ENCODE assay signal across 27 cellular contexts in the genomic region with DNA sequence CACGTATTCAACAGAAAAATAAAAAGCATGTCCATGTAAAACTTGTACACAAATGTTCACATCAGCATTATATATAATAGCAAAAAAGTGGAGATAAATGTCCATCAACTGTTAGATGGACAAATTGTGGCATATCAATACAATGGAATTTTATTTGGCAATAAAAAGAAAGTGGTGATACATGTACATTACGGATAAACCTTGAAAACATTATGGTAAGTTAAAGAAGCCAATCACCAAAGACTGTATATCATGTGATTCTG.
"Had no signal": no experiment of that assay in that cellular context is flagged by ENCODE, and none has a peak within 500 bp of the region (broad histone marks: within the 10 kb centered on the region; RNA-seq: fewer than 3 reads in every experiment).

No MANE protein-coding gene starts in this region.

- H3K27me3 ChIP-seq: ascending aorta, body of pancreas, MG63 had no signal

- H3K27me3 Mint-ChIP-seq: activated B cell treated with CpG ODN at 0.5 μM for 24 hours; activated CD4-positive, alpha-beta T cell treated with anti-CD3 and anti-CD28 coated beads, Interleukin-2, amount 10 ng/mL, durations not matched to agents 24 days and 14 days; activated CD8-positive, alpha-beta memory T cell treated with anti-CD3 and anti-CD28 coated beads, Interleukin-2, amount 10 ng/mL, durations not matched to agents 7 days and 5 days; activated naive CD8-positive, alpha-beta T cell treated with anti-CD3 and anti-CD28 coated beads, Interleukin-2, amount 50 U/mL, for 24 hours; activated T-cell treated with anti-CD3 and anti-CD28 coated beads, Interleukin-2, amount 50 U/mL, for 24 hours; T-helper 17 cell had no signal

- H3K9me3 ChIP-seq: ascending aorta, body of pancreas had no signal

- DNase-seq: activated B cell treated with CpG ODN at 0.5 μM for 24 hours; activated CD4-positive, alpha-beta T cell treated with anti-CD3 and anti-CD28 coated beads for 1 hour; activated CD4-positive, alpha-beta T cell treated with anti-CD3 and anti-CD28 coated beads, Interleukin-2, amount 10 ng/mL, durations not matched to agents 24 days and 14 days; activated CD4-positive, alpha-beta T cell treated with anti-CD3 and anti-CD28 coated beads, Interleukin-2, amount 50 U/mL, for 48 hours; activated CD8-positive, alpha-beta memory T cell treated with anti-CD3 and anti-CD28 coated beads, Interleukin-2, amount 10 ng/mL, durations not matched to agents 7 days and 5 days; activated effector memory CD4-positive, alpha-beta T cell treated with anti-CD3 and anti-CD28 coated beads, Interleukin-2, amount 50 U/mL, for 16 hours; activated naive CD4-positive, alpha-beta T cell treated with Interleukin-2 at 50 U/mL for 16 hours; activated naive CD8-positive, alpha-beta T cell treated with anti-CD3 and anti-CD28 coated beads, Interleukin-2, amount 50 U/mL, for 24 hours; activated T-cell treated with anti-CD3 and anti-CD28 coated beads, Interleukin-2, amount 50 U/mL, for 24 hours; amniotic stem cell; body of pancreas; central memory CD4-positive, alpha-beta T cell; MG63; NCI-H1105; NCI-H1436; NCI-H1694 treated with DMSO at 0.1 percent for 48 hours; NCI-H2029 treated with DMSO at 0.1 percent for 48 hours; NCI-H510A treated with DMSO at 0.1 percent for 48 hours; NCI-H69; NK-92 treated with Interleukin-12 subunit alpha and Interleukin-12 subunit beta, amount 100 ng/mL, for 24 hours; SHP77 treated with DMSO at 0.1 percent for 48 hours; T-helper 17 cell; T-helper 9 cell had no signal

- H3K27ac Mint-ChIP-seq: activated CD4-positive, alpha-beta T cell treated with anti-CD3 and anti-CD28 coated beads, Interleukin-2, amount 10 ng/mL, durations not matched to agents 24 days and 14 days; activated CD8-positive, alpha-beta memory T cell treated with anti-CD3 and anti-CD28 coated beads, Interleukin-2, amount 10 ng/mL, durations not matched to agents 7 days and 5 days; activated naive CD4-positive, alpha-beta T cell treated with anti-CD3 and anti-CD28 coated beads, Interleukin-2, amount 50 U/mL, for 72 hours; activated naive CD8-positive, alpha-beta T cell treated with anti-CD3 and anti-CD28 coated beads, Interleukin-2, amount 50 U/mL, for 24 hours; activated T-cell treated with anti-CD3 and anti-CD28 coated beads, Interleukin-2, amount 50 U/mL, for 24 hours; activated T-helper 1 cell treated with anti-CD3 and anti-CD28 coated beads, Interleukin-12 subunit alpha, Interleukin-12 subunit beta, Interleukin-2, Interleukin-4 antibody, amounts not matched to agents 30 ng/mL and 10 ng/mL and 1 ng/mL, durations not matched to agents 14 hours and 24 hours and 36 hours; T-helper 17 cell had no signal

- H3K4me3 ChIP-seq: ascending aorta, body of pancreas, MG63 had no signal

- ATAC-seq: activated CD8-positive, alpha-beta memory T cell treated with anti-CD3 and anti-CD28 coated beads, Interleukin-2, amount 10 ng/mL, durations not matched to agents 7 days and 5 days; activated naive CD4-positive, alpha-beta T cell treated with anti-CD3 and anti-CD28 coated beads, Interleukin-2, amount 50 U/mL, for 72 hours; activated naive CD8-positive, alpha-beta T cell treated with anti-CD3 and anti-CD28 coated beads, Interleukin-2, amount 50 U/mL, for 24 hours; body of pancreas; T-helper 17 cell had no signal

- H3K27ac ChIP-seq: ascending aorta, body of pancreas had no signal

- FAIRE-seq: bronchial epithelial cell had no signal

- H3K9me3 Mint-ChIP-seq: activated B cell treated with CpG ODN at 0.5 μM for 24 hours; activated CD4-positive, alpha-beta T cell treated with anti-CD3 and anti-CD28 coated beads, Interleukin-2, amount 10 ng/mL, durations not matched to agents 24 days and 14 days; activated naive CD4-positive, alpha-beta T cell treated with anti-CD3 and anti-CD28 coated beads, Interleukin-2, amount 50 U/mL, for 72 hours; activated naive CD8-positive, alpha-beta T cell treated with anti-CD3 and anti-CD28 coated beads, Interleukin-2, amount 50 U/mL, for 24 hours; activated T-cell treated with anti-CD3 and anti-CD28 coated beads, Interleukin-2, amount 50 U/mL, for 24 hours had no signal

- H3K4me3 Mint-ChIP-seq: activated B cell treated with CpG ODN at 0.5 μM for 24 hours; activated CD4-positive, alpha-beta T cell treated with anti-CD3 and anti-CD28 coated beads, Interleukin-2, amount 10 ng/mL, durations not matched to agents 24 days and 14 days; activated CD8-positive, alpha-beta memory T cell treated with anti-CD3 and anti-CD28 coated beads, Interleukin-2, amount 10 ng/mL, durations not matched to agents 7 days and 5 days; activated naive CD8-positive, alpha-beta T cell treated with anti-CD3 and anti-CD28 coated beads, Interleukin-2, amount 50 U/mL, for 24 hours; activated T-cell treated with anti-CD3 and anti-CD28 coated beads, Interleukin-2, amount 50 U/mL, for 24 hours; activated T-helper 1 cell treated with anti-CD3 and anti-CD28 coated beads, Interleukin-12 subunit alpha, Interleukin-12 subunit beta, Interleukin-2, Interleukin-4 antibody, amounts not matched to agents 30 ng/mL and 10 ng/mL and 1 ng/mL, durations not matched to agents 14 hours and 24 hours and 36 hours; T-helper 17 cell had no signal

- H3K4me1 ChIP-seq: ascending aorta, body of pancreas had no signal
